Comparison of ENCODE assay signal across 8 cellular contexts in genomic region chr13:46893820-46894533, GRCh38. TPM values are rescaled to one million over a fixed set of nuclear protein-coding genes. Genes with fewer than 3 reads are reported as not detected.
DNase-seq lines count a peak whose midpoint lies in the region; ATAC-seq and TF ChIP-seq lines count a peak whose summit lies in the region.

No MANE protein-coding gene starts in this region.

- BruUV-seq in A673 (replicated peaks; lab: Mats Ljungman, UMichigan) = no TSS peak

- intact Hi-C loops in A673 (cut with micrococcal nuclease; ENCODE audit: unreplicated experiment) = no loop called here
- intact Hi-C loops in activated T-helper 2 cell treated with anti-CD3 and anti-CD28 coated beads, Interferon-gamma antibody, Interleukin-2, Interleukin-4, amounts not matched to agents 10 μg/mL and 5 μg/mL and 100 μg/mL, durations not matched to agents 14 hours and 24 hours and 36 hours (cut with micrococcal nuclease) = loop anchor here (5.0 kb wide), 1 partner anchor 62 kb away; no protein-coding TSS in a partner anchor

- H3K27me3 ChIP-seq in A673 (replicated peaks; ENCODE audit: insufficient read depth, low read depth, low read length, poor library complexity) = peaks cover 43% of the 10 kb centered on the region

- peaks cover 14% of the 10 kb centered on the region for H3K4me1 Mint-ChIP-seq in activated T-helper 2 cell treated with anti-CD3 and anti-CD28 coated beads, Interferon-gamma antibody, Interleukin-2, Interleukin-4, amounts not matched to agents 10 μg/mL and 5 μg/mL and 100 μg/mL, durations not matched to agents 14 hours and 24 hours and 36 hours (ENCODE audit: low read depth)
- peaks cover 46% of the 10 kb centered on the region for H3K4me1 Mint-ChIP-seq in nephron

- CTCF ChIA-PET in A673 (lab: Charles Lee) = no interaction called here

- H3K4me3 Mint-ChIP-seq in activated T-helper 2 cell treated with anti-CD3 and anti-CD28 coated beads, Interferon-gamma antibody, Interleukin-2, Interleukin-4, amounts not matched to agents 10 μg/mL and 5 μg/mL and 100 μg/mL, durations not matched to agents 14 hours and 24 hours and 36 hours (ENCODE audit: low read depth) = peak overlapping the region; percentile 72
- H3K4me3 Mint-ChIP-seq in nephron = peak overlapping the region; percentile 80 to 87 (median 86)

- DNase-seq in A673 (ENCODE audit: low spot score) (peak; percentile 68), RPMI7951 (ENCODE audit: low read depth) (peak; percentile 41), fibroblast of the conjunctiva (ENCODE audit: low read depth) (peak; percentile 6)
- peak; percentile 55 for DNase-seq in activated T-helper 2 cell treated with anti-CD3 and anti-CD28 coated beads, Interferon-gamma antibody, Interleukin-2, Interleukin-4, amounts not matched to agents 10 μg/mL and 5 μg/mL and 100 μg/mL, durations not matched to agents 14 hours and 24 hours and 36 hours (ENCODE audit: low spot score)
- peak; percentile 20 for DNase-seq in stimulated activated naive CD4-positive, alpha-beta T cell treated with Interleukin-2 at 50 U/mL for 16 hours (lab: John Stamatoyannopoulos, UW)

- no peaks in the 10 kb centered on the region for H3K9me3 ChIP-seq in A673 (ENCODE audit: low read depth, low read length, poor library complexity, severe bottlenecking)

- no peak overlapping the region for H3K27ac ChIP-seq in A673 (ENCODE audit: low read depth, low read length, poor library complexity, severe bottlenecking)

- peaks cover 22% of the 10 kb centered on the region for H3K4me1 ChIP-seq in A673 (ENCODE audit: insufficient read depth, low read length, poor library complexity, severe bottlenecking)

- peak overlapping the region; percentile 48 for H3K4me3 ChIP-seq in A673 (ENCODE audit: low read depth, low read length, poor library complexity, severe bottlenecking)

- TF ChIP-seq CTCF in A673 (conservative IDR thresholded peaks at IDR 0.05; ENCODE audit: low read depth, low read length) (peak; percentile 99), nephron (IDR thresholded peaks at IDR 0.05; ENCODE audit: unreplicated experiment in 3 of 3) (peak; percentile 100)

- H3K36me3 Mint-ChIP-seq in activated T-helper 2 cell treated with anti-CD3 and anti-CD28 coated beads, Interferon-gamma antibody, Interleukin-2, Interleukin-4, amounts not matched to agents 10 μg/mL and 5 μg/mL and 100 μg/mL, durations not matched to agents 14 hours and 24 hours and 36 hours (ENCODE audit: low read depth) = no peaks in the 10 kb centered on the region
- H3K36me3 Mint-ChIP-seq in nephron (ENCODE audit: low read depth) = peaks cover 10% of the 10 kb centered on the region

- H3K9me3 Mint-ChIP-seq in activated T-helper 2 cell treated with anti-CD3 and anti-CD28 coated beads, Interferon-gamma antibody, Interleukin-2, Interleukin-4, amounts not matched to agents 10 μg/mL and 5 μg/mL and 100 μg/mL, durations not matched to agents 14 hours and 24 hours and 36 hours = no peaks in the 10 kb centered on the region
- H3K9me3 Mint-ChIP-seq in nephron = peaks cover 9% of the 10 kb centered on the region

- peaks cover 78% of the 10 kb centered on the region for H3K27me3 Mint-ChIP-seq in activated T-helper 2 cell treated with anti-CD3 and anti-CD28 coated beads, Interferon-gamma antibody, Interleukin-2, Interleukin-4, amounts not matched to agents 10 μg/mL and 5 μg/mL and 100 μg/mL, durations not matched to agents 14 hours and 24 hours and 36 hours (ENCODE audit: low read depth)
- peaks cover 19% of the 10 kb centered on the region for H3K27me3 Mint-ChIP-seq in nephron (ENCODE audit: low read depth)

- POLR2A ChIA-PET in A673 (lab: Charles Lee; ENCODE audit: low non-redundant PET) = no interaction called here

- H3K36me3 ChIP-seq in A673 (ENCODE audit: insufficient read depth, low read length, poor library complexity, severe bottlenecking) = no peaks in the 10 kb centered on the region

- ATAC-seq in GM18520 (IDR thresholded peaks at IDR 0.05; ENCODE audit: unreplicated experiment) (peak; percentile 55), HG03139 (IDR thresholded peaks at IDR 0.05; ENCODE audit: unreplicated experiment) (peak; percentile 65)

- H3K27ac Mint-ChIP-seq in activated T-helper 2 cell treated with anti-CD3 and anti-CD28 coated beads, Interferon-gamma antibody, Interleukin-2, Interleukin-4, amounts not matched to agents 10 μg/mL and 5 μg/mL and 100 μg/mL, durations not matched to agents 14 hours and 24 hours and 36 hours = no peak overlapping the region
- H3K27ac Mint-ChIP-seq in nephron = peak overlapping the region; percentile 92 to 97 (median 97)

RNA-seq across cellular contexts. Expression of gene HTR2A, which starts 2.9 kb away (rescaled TPM):
- total RNA-seq in A673 (2021) = not detected in 2 replicates
- total RNA-seq in RPMI7951 (2014; rRNA removed; shearing (Covaris generic)) = under 0.01 TPM in 1 of 2 replicates, not detected in the other
- not detected in 2 replicates for total RNA-seq in activated T-helper 2 cell treated with anti-CD3 and anti-CD28 coated beads, Interferon-gamma antibody, Interleukin-2, Interleukin-4, amounts not matched to agents 10 μg/mL and 5 μg/mL and 100 μg/mL, durations not matched to agents 14 hours and 24 hours and 36 hours

Comparison
In these comparisons a context has a peak if more than half of its experiments do, and no peak if none do; other contexts are left out.
1. DNase-seq: peak in every context shown above with its lines; median percentile 68 in A673; 55 in activated T-helper 2 cell treated with anti-CD3 and anti-CD28 coated beads, Interferon-gamma antibody, Interleukin-2, Interleukin-4, amounts not matched to agents 10 μg/mL and 5 μg/mL and 100 μg/mL, durations not matched to agents 14 hours and 24 hours and 36 hours; 41 in RPMI7951; 20 in stimulated activated naive CD4-positive, alpha-beta T cell treated with Interleukin-2 at 50 U/mL for 16 hours; 6 in fibroblast of the conjunctiva.